ENCODE assay signal across 9 cellular contexts in the genomic region with DNA sequence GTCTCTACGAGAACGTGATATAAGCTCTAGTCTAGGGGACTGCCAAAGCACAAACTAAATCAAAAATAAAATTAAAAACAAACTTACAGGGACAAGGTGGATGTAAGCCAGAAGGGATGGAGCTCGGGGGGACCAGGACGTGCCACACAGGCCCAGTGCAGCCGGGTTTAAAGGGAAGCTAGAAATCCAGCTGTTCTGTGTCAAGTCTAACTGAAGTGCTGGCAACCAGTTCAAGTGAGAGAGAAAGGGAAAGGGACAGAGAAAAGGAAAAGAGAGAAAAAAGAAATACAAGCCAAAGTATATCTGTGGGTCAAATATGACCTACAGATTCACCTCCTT.
A peak's percentile ranks its signal among the peaks of the same experiment; 100 is the strongest.
DNase-seq lines count a peak whose midpoint lies in the region; ATAC-seq and TF ChIP-seq lines count a peak whose summit lies in the region.
"Had no signal": no experiment of that assay in that cellular context is flagged by ENCODE, and none has a peak within 500 bp of the region (broad histone marks: within the 10 kb centered on the region; RNA-seq: fewer than 3 reads in every experiment).

No MANE protein-coding gene starts in this region.

- no peak overlapping the region for H3K9ac ChIP-seq in BLaER1

- no peaks in the 10 kb centered on the region for H3K9me3 Mint-ChIP-seq in progenitor cell of endocrine pancreas (ENCODE audit: low read depth)

- H3K4me3 ChIP-seq in BLaER1 (no peak overlapping the region), WI38 (ENCODE audit: low read depth, low read length) (peak overlapping the region; percentile 59)

- DNase-seq in fibroblast of peridontal ligament (ENCODE audit: extremely low read depth), result peak; percentile 50
- no peak for DNase-seq in progenitor cell of endocrine pancreas (ENCODE audit: low spot score, unreplicated experiment)
- no peak for DNase-seq in activated CD4-positive, CD25-positive, alpha-beta regulatory T cell treated with anti-CD3 and anti-CD28 coated beads, Interleukin-2, amount 50 U/mL, for 72 hours
- no peak for DNase-seq in NCI-H1417 treated with DMSO at 0.1 percent for 48 hours (lab: John Stamatoyannopoulos, UW)
- DNase-seq: NK-92 treated with Interleukin-12 subunit alpha and Interleukin-12 subunit beta, amount 100 ng/mL, for 24 hours had no signal

- peaks cover 48% of the 10 kb centered on the region for H3K4me1 ChIP-seq in BLaER1

- peaks cover 12% of the 10 kb centered on the region for H3K9me3 ChIP-seq in BLaER1

- peaks cover 70% of the 10 kb centered on the region for H4K20me1 ChIP-seq in BLaER1

- no peaks in the 10 kb centered on the region for H3K36me3 Mint-ChIP-seq in progenitor cell of endocrine pancreas (ENCODE audit: insufficient read depth)

- peak overlapping the region; percentile 11; the same call in 1 of the 2 replicates for H3K27ac ChIP-seq in BLaER1

- peak overlapping the region; percentile 2 for H3K27ac Mint-ChIP-seq in progenitor cell of endocrine pancreas

- no peaks in the 10 kb centered on the region for H3K27me3 Mint-ChIP-seq in progenitor cell of endocrine pancreas

- H3K36me3 ChIP-seq in BLaER1, result peaks cover 81% of the 10 kb centered on the region

- peaks cover 53% of the 10 kb centered on the region for H3K4me1 Mint-ChIP-seq in progenitor cell of endocrine pancreas (ENCODE audit: low read depth)

- H3K4me2 ChIP-seq in BLaER1, result no peak overlapping the region

- ATAC-seq in HG02852 (IDR thresholded peaks at IDR 0.05; ENCODE audit: unreplicated experiment) (no peak), HG03571 (IDR thresholded peaks at IDR 0.05; ENCODE audit: unreplicated experiment) (no peak)

- H3K27me3 ChIP-seq in BLaER1, result no peaks in the 10 kb centered on the region

- H3K4me3 Mint-ChIP-seq in progenitor cell of endocrine pancreas (ENCODE audit: low read depth), result no peak overlapping the region

- TF ChIP-seq CTCF in WI38 (IDR thresholded peaks at IDR 0.05; ENCODE audit: low read depth, low read length) (no peak), progenitor cell of endocrine pancreas (IDR thresholded peaks at IDR 0.05; ENCODE audit: unreplicated experiment) (no peak)
